23 cellular contexts compared by ENCODE assay signal in the genomic region with DNA sequence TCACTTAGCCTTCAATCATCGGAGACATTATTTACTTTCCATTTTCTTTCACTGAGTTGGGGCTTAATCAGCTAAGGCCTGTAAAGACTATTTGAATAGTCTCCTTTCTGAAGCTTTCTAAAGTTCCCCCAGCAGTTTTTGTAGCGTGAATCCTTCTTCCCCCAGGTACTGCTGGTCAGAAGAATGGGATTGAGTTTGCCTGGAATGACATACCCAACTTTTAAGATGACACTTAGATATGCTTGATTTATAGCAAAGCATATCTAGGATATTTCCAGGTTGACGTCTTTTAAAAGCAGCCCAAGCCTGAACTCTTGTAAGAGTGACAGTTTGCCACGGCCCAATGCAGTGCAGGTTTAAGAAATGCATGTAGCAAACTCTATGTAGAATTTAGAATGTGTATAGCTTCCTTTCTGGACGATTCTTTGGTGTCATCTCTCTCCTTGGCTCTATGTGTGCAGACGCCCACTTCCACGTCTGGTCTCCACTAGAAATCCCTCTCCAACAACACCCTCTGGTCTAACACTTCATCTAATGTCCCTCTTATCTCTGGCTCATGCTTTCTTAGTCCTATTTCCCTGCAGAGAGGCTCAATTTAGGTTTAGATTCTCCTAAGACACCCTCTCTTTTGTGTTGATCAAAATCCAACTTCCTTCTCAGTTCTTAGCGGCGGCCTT.
DNase-seq lines count a peak whose midpoint lies in the region; ATAC-seq and TF ChIP-seq lines count a peak whose summit lies in the region.
"Had no signal": no experiment of that assay in that cellular context is flagged by ENCODE, and none has a peak within 500 bp of the region (broad histone marks: within the 10 kb centered on the region; RNA-seq: fewer than 3 reads in every experiment).

No MANE protein-coding gene starts in this region.

- H3K27me3 ChIP-seq in hepatocyte (no peaks in the 10 kb centered on the region), smooth muscle cell (ENCODE audit: low read depth) (no peaks in the 10 kb centered on the region), right cardiac atrium (ENCODE audit: control insufficient read depth, insufficient read depth) (peaks cover 3% of the 10 kb centered on the region)
- H3K27me3 ChIP-seq: BE2C; BLaER1 treated with 17β-estradiol and CSF1 and Interleukin-3, amounts not matched to agents 10 nM and 100 nM had no signal

- H3K4me3 ChIP-seq in hepatocyte: no peak overlapping the region
- H3K4me3 ChIP-seq in smooth muscle cell: no peak overlapping the region
- no peak overlapping the region for H3K4me3 ChIP-seq in right cardiac atrium (ENCODE audit: low read length)
- H3K4me3 ChIP-seq: A549; BLaER1 treated with 17β-estradiol and CSF1 and Interleukin-3, amounts not matched to agents 10 nM and 100 nM; GM12878; GM23338 had no signal

- intact Hi-C loops in right cardiac atrium (cut with DNase I): no loop called here

- WGBS in hepatocyte (ENCODE audit: low lambda C conversion rate, missing lambda C conversion rate): 72% methylated on average over 9 of the region's 9 CpGs
- 46% methylated on average over 9 of the region's 9 CpGs for WGBS in smooth muscle cell (ENCODE audit: low lambda C conversion rate)
- WGBS in right cardiac atrium: 73% methylated on average over 9 of the region's 9 CpGs

- no peaks in the 10 kb centered on the region for H3K9me2 ChIP-seq in hepatocyte (replicated peaks; ENCODE audit: insufficient read depth)

- H2AFZ ChIP-seq in hepatocyte (no peak overlapping the region), smooth muscle cell (ENCODE audit: low read depth) (peak overlapping the region; percentile 59)
- H2AFZ ChIP-seq: GM23338 had no signal

- H3K9me3 ChIP-seq in hepatocyte (ENCODE audit: low read depth) (no peaks in the 10 kb centered on the region), smooth muscle cell (replicated peaks; ENCODE audit: low read depth) (no peaks in the 10 kb centered on the region), right cardiac atrium (ENCODE audit: control insufficient read depth, low read length) (no peaks in the 10 kb centered on the region)
- H3K9me3 ChIP-seq: A549; BE2C; BLaER1 treated with 17β-estradiol and CSF1 and Interleukin-3, amounts not matched to agents 10 nM and 100 nM had no signal

- DNase-seq in hepatocyte (ENCODE audit: low spot score) (no peak), middle frontal gyrus (ENCODE audit: extremely low spot score, low spot score) (peak; percentile 19), smooth muscle cell (lab: John Stamatoyannopoulos, UW; ENCODE audit: unreplicated experiment) (no peak), hypothalamus (lab: John Stamatoyannopoulos, UW) (no peak), NCI-H748 (lab: John Stamatoyannopoulos, UW; ENCODE audit: unreplicated experiment) (no peak), right cardiac atrium (no peak)
- DNase-seq: 8988T; ACHN; AML-193; BE2C; CD4-positive, alpha-beta T cell; CD8-positive, alpha-beta memory T cell; DMS 273 treated with DMSO at 0.1 percent for 48 hours; DMS79; EL; GDM1; H9 had no signal

- H3K27ac ChIP-seq in hepatocyte (peak overlapping the region; percentile 28), smooth muscle cell (ENCODE audit: low read depth) (no peak overlapping the region), right cardiac atrium (ENCODE audit: low read length) (no peak overlapping the region)
- H3K27ac ChIP-seq: A549; BLaER1 treated with 17β-estradiol and CSF1 and Interleukin-3, amounts not matched to agents 10 nM and 100 nM had no signal

- TF ChIP-seq CTCF in hepatocyte (IDR thresholded peaks at IDR 0.05; ENCODE audit: poor library complexity) (no peak), smooth muscle cell (IDR thresholded peaks at IDR 0.05; ENCODE audit: borderline replicate concordance, insufficient read depth, poor library complexity, severe bottlenecking) (no peak)

- ATAC-seq in right cardiac atrium (no peak), GM19467 (IDR thresholded peaks at IDR 0.05; ENCODE audit: unreplicated experiment) (no peak)
- ATAC-seq: A549, GM12878, GM23338, HCT116 had no signal

- H3F3A ChIP-seq in smooth muscle cell (ENCODE audit: low read depth): no peaks in the 10 kb centered on the region

- no peak overlapping the region for H3K9ac ChIP-seq in smooth muscle cell (ENCODE audit: low read depth)
- H3K9ac ChIP-seq: BLaER1 treated with 17β-estradiol and CSF1 and Interleukin-3, amounts not matched to agents 10 nM and 100 nM had no signal

- H3K79me2 ChIP-seq in hepatocyte: no peaks in the 10 kb centered on the region
- H3K79me2 ChIP-seq in smooth muscle cell (ENCODE audit: low read depth): no peaks in the 10 kb centered on the region

- no peaks in the 10 kb centered on the region for H4K20me1 ChIP-seq in hepatocyte (ENCODE audit: insufficient read depth, poor library complexity, severe bottlenecking)
- H4K20me1 ChIP-seq in smooth muscle cell (ENCODE audit: low read depth): no peaks in the 10 kb centered on the region
- H4K20me1 ChIP-seq: BLaER1 treated with 17β-estradiol and CSF1 and Interleukin-3, amounts not matched to agents 10 nM and 100 nM had no signal

- H3K4me2 ChIP-seq in hepatocyte (no peak overlapping the region), smooth muscle cell (peak overlapping the region; percentile 16)
- H3K4me2 ChIP-seq: A549; BLaER1 treated with 17β-estradiol and CSF1 and Interleukin-3, amounts not matched to agents 10 nM and 100 nM; GM23338 had no signal

- H3K4me1 ChIP-seq in hepatocyte (ENCODE audit: insufficient read depth) (no peaks in the 10 kb centered on the region), smooth muscle cell (ENCODE audit: low read depth) (no peaks in the 10 kb centered on the region), right cardiac atrium (ENCODE audit: control insufficient read depth, insufficient read depth, low read length) (no peaks in the 10 kb centered on the region)
- H3K4me1 ChIP-seq: A549, BE2C had no signal

- H3K36me3 ChIP-seq in hepatocyte (replicated peaks; ENCODE audit: insufficient read depth, low read depth) (no peaks in the 10 kb centered on the region), smooth muscle cell (ENCODE audit: low read depth) (no peaks in the 10 kb centered on the region)
- H3K36me3 ChIP-seq: BE2C; BLaER1 treated with 17β-estradiol and CSF1 and Interleukin-3, amounts not matched to agents 10 nM and 100 nM had no signal
